ENCODE assay signal across 35 cellular contexts in genomic region chr1:156559086-156559796, GRCh38. TPM values are rescaled to one million over a fixed set of nuclear protein-coding genes. Genes with fewer than 3 reads are reported as not detected.
"Had no signal": no experiment of that assay in that cellular context is flagged by ENCODE, and none has a peak within 500 bp of the region (broad histone marks: within the 10 kb centered on the region; RNA-seq: fewer than 3 reads in every experiment).

No MANE protein-coding gene starts in this region.

- FAIRE-seq: colon, keratinocyte, small intestine had no signal

- H3K4me1 Mint-ChIP-seq: activated naive CD8-positive, alpha-beta T cell treated with anti-CD3 and anti-CD28 coated beads, Interleukin-2, amount 50 U/mL, for 24 hours; mesothelial cell of epicardium; nephron progenitor cell had no signal

- H3K27me3 Mint-ChIP-seq: activated naive CD8-positive, alpha-beta T cell treated with anti-CD3 and anti-CD28 coated beads, Interleukin-2, amount 50 U/mL, for 24 hours; naive B cell; progenitor cell of endocrine pancreas had no signal

- H3K9me3 ChIP-seq: gastroesophageal sphincter, ovary, tibial nerve had no signal

- ATAC-seq: activated CD4-positive, CD25-positive, alpha-beta regulatory T cell treated with anti-CD3 and anti-CD28 coated beads, Interleukin-2, amount 50 U/mL, for 24 hours; activated naive CD8-positive, alpha-beta T cell treated with anti-CD3 and anti-CD28 coated beads, Interleukin-2, amount 50 U/mL, for 24 hours; gastroesophageal sphincter; left colon; sciatic nerve had no signal

- H3K27ac ChIP-seq: gastroesophageal sphincter, hepatocyte, ovary, tibial nerve had no signal

- H3K4me3 Mint-ChIP-seq: activated naive CD8-positive, alpha-beta T cell treated with anti-CD3 and anti-CD28 coated beads, Interleukin-2, amount 50 U/mL, for 24 hours; activated T-helper 1 cell treated with anti-CD3 and anti-CD28 coated beads, Interleukin-12 subunit alpha, Interleukin-12 subunit beta, Interleukin-2, Interleukin-4 antibody, amounts not matched to agents 30 ng/mL and 10 ng/mL and 1 ng/mL, durations not matched to agents 14 hours and 24 hours and 36 hours; mesothelial cell of epicardium; naive B cell; nephron progenitor cell had no signal

- H2AFZ ChIP-seq: hepatocyte had no signal

- H3K36me3 Mint-ChIP-seq: naive B cell had no signal

- H3K9me3 Mint-ChIP-seq: activated naive CD8-positive, alpha-beta T cell treated with anti-CD3 and anti-CD28 coated beads, Interleukin-2, amount 50 U/mL, for 24 hours; activated T-helper 1 cell treated with anti-CD3 and anti-CD28 coated beads, Interleukin-12 subunit alpha, Interleukin-12 subunit beta, Interleukin-2, Interleukin-4 antibody, amounts not matched to agents 30 ng/mL and 10 ng/mL and 1 ng/mL, durations not matched to agents 14 hours and 24 hours and 36 hours; mesothelial cell of epicardium; naive B cell; nephron progenitor cell had no signal

- DNase-seq: activated CD4-positive, alpha-beta T cell treated with anti-CD3 and anti-CD28 coated beads for 48 hours; activated CD4-positive, alpha-beta T cell treated with anti-CD3 and anti-CD28 coated beads, Interleukin-2, amount 50 U/mL, for 48 hours; activated CD8-positive, alpha-beta memory T cell treated with anti-CD3 and anti-CD28 coated beads, Interleukin-2, amount 50 U/mL, for 4 hours; activated gamma-delta T cell; activated naive CD4-positive, alpha-beta T cell treated with anti-CD3 and anti-CD28 coated beads, Interleukin-2, amount 50 U/mL, for 16 hours; activated naive CD8-positive, alpha-beta T cell treated with anti-CD3 and anti-CD28 coated beads, Interleukin-2, amount 50 U/mL, for 24 hours; activated T-cell treated with anti-CD3 and anti-CD28 coated beads, Interleukin-2, amount 50 U/mL, for 1 hour; amygdala; dermis blood vessel endothelial cell; effector CD8-positive, alpha-beta T cell; left colon; mammary epithelial cell; naive B cell; nephron progenitor cell; small intestine; stimulated activated CD4-positive, alpha-beta T cell treated with anti-CD3 and anti-CD28 coated beads, Interleukin-4, amount 100 ng/mL, for 24 hours; stimulated activated CD8-positive, alpha-beta memory T cell treated with anti-CD3 and anti-CD28 coated beads, Interleukin-4, amount 100 ng/mL, for 48 hours; stimulated activated naive CD4-positive, alpha-beta T cell treated with Interleukin-2 at 50 U/mL for 16 hours had no signal

- H3K36me3 ChIP-seq: gastroesophageal sphincter, ovary, tibial nerve had no signal

- H3K27ac Mint-ChIP-seq: activated naive CD8-positive, alpha-beta T cell treated with anti-CD3 and anti-CD28 coated beads, Interleukin-2, amount 50 U/mL, for 24 hours; activated T-helper 1 cell treated with anti-CD3 and anti-CD28 coated beads, Interleukin-12 subunit alpha, Interleukin-12 subunit beta, Interleukin-2, Interleukin-4 antibody, amounts not matched to agents 30 ng/mL and 10 ng/mL and 1 ng/mL, durations not matched to agents 14 hours and 24 hours and 36 hours; mesothelial cell of epicardium; nephron progenitor cell; progenitor cell of endocrine pancreas had no signal

- H3K4me2 ChIP-seq: hepatocyte had no signal

- H3K4me3 ChIP-seq: gastroesophageal sphincter, hepatocyte, ovary, tibial nerve had no signal

- H3K27me3 ChIP-seq: gastroesophageal sphincter, hepatocyte, ovary, tibial nerve had no signal

- H3K4me1 ChIP-seq: tibial nerve had no signal

- H3K79me2 ChIP-seq: hepatocyte had no signal

RNA-seq across cellular contexts. Expression of gene TTC24, which starts 20.3 kb away (rescaled TPM):
- total RNA-seq: dermis blood vessel endothelial cell, epithelial cell of proximal tubule, fibroblast of lung, fibroblast of villous mesenchyme, gastroesophageal sphincter, hepatocyte, mammary epithelial cell, mesothelial cell of epicardium, progenitor cell of endocrine pancreas, renal cortical epithelial cell, sciatic nerve, temporal lobe, tibial nerve, urinary bladder had no signal
- polyA plus RNA-seq: fibroblast of lung, hepatocyte, keratinocyte, mammary epithelial cell had no signal
